ENCODE assay signal across 9 cellular contexts in genomic region chr4:15779789-15780188, GRCh38. TPM values are rescaled to one million over a fixed set of nuclear protein-coding genes. Genes with fewer than 3 reads are reported as not detected.
DNase-seq lines count a peak whose midpoint lies in the region; ATAC-seq, FAIRE-seq and TF ChIP-seq lines count a peak whose summit lies in the region.
"Had no signal": no experiment of that assay in that cellular context is flagged by ENCODE, and none has a peak within 500 bp of the region (broad histone marks: within the 10 kb centered on the region; RNA-seq: fewer than 3 reads in every experiment).

No MANE protein-coding gene starts in this region.

- ATAC-seq in GM12878, result no peak
- no peak for ATAC-seq in GM18909 (IDR thresholded peaks at IDR 0.05; ENCODE audit: poor library complexity, unreplicated experiment)
- ATAC-seq: HCT116 had no signal

- H3K79me2 ChIP-seq in ACC112 (ENCODE audit: control insufficient read depth, insufficient read depth, low read length, unreplicated experiment) (no peaks in the 10 kb centered on the region), GM12878 (ENCODE audit: control insufficient read depth, insufficient read depth, low read length) (no peaks in the 10 kb centered on the region; the same call in 1 of the 2 replicates)

- H3K9me3 ChIP-seq in GM12878 (replicated peaks; ENCODE audit: control insufficient read depth, insufficient read depth, low read length), result no peaks in the 10 kb centered on the region; the same call in 2 of the 3 replicates
- H3K9me3 ChIP-seq in mucosa of rectum (ENCODE audit: control insufficient read depth in 2 of 2, low read length in 2 of 2), result no peaks in the 10 kb centered on the region

- TF ChIP-seq EP300 in GM12878 (IDR thresholded peaks at IDR 0.05; ENCODE audit: borderline replicate concordance in 1 of 2, control insufficient read depth in 1 of 2, low read depth in 2 of 2, low read length in 2 of 2), result no peak

- H3K9ac ChIP-seq in GM12878 (ENCODE audit: control insufficient read depth, insufficient read depth, low read length) (peak overlapping the region; percentile 63; the same call in 1 of the 2 replicates), mucosa of rectum (ENCODE audit: low read depth in 1 of 2, low read length in 2 of 2) (peak overlapping the region in 1 of 2 donors; percentile 2)

- RAD21 ChIA-PET in GM12878 (lab: Charles Lee; ENCODE audit: unreplicated experiment), result interaction anchor here (0.7 to 5.3 kb wide), 12 partner anchors 10 to 176 kb away, joined by 3 to 30 read pairs (median 6); partner anchors contain the start of gene FAM200B

- H2AFZ ChIP-seq in ACC112 (ENCODE audit: low read length, unreplicated experiment), result no peak overlapping the region
- no peak overlapping the region for H2AFZ ChIP-seq in GM12878 (ENCODE audit: control insufficient read depth, low read depth, low read length)

- H4K20me1 ChIP-seq in GM12878 (ENCODE audit: control insufficient read depth, insufficient read depth), result no peaks in the 10 kb centered on the region

- 60% methylated on average over 1 of the region's 1 CpG for WGBS in GM12878 (ENCODE audit: insufficient coverage, insufficient replicate concordance, low lambda C conversion rate, missing lambda C conversion rate)

- H3K27ac ChIP-seq in ACC112 (ENCODE audit: low read depth, low read length) (no peak overlapping the region), HL-60 (replicated peaks) (peak overlapping the region; percentile 61), GM12878 (ENCODE audit: control insufficient read depth, insufficient read depth) (no peak overlapping the region), mucosa of rectum (ENCODE audit: low read depth in 2 of 2, low read length in 2 of 2) (no peak overlapping the region)

- no peak for FAIRE-seq in GM12878 (lab: Jason Lieb, UNC)

- TF ChIP-seq POLR2A in GM12878 (IDR thresholded peaks at IDR 0.05; ENCODE audit: low read depth, low read length), result no peak

- SMC1A ChIA-PET in GM12878 (lab: Charles Lee; ENCODE audit: uncharacterized antibody, unreplicated experiment), result interaction anchor here (0.6 to 5.7 kb wide), 17 partner anchors 9 to 135 kb away, joined by 3 to 31 read pairs (median 6); no protein-coding TSS in a partner anchor

- H3K27me3 ChIP-seq in ACC112 (ENCODE audit: insufficient read depth, low read length) (peaks cover 67% of the 10 kb centered on the region), HL-60 (ENCODE audit: insufficient read depth, poor library complexity, severe bottlenecking) (no peaks in the 10 kb centered on the region), GM12878 (replicated peaks in 1 of 2; ENCODE audit: control insufficient read depth in 2 of 2, insufficient read depth in 2 of 2, low read length in 1 of 2) (no peaks in the 10 kb centered on the region; a peak in 1 of 4 replicates), mucosa of rectum (ENCODE audit: control insufficient read depth in 2 of 2, insufficient read depth in 2 of 2, low read length in 2 of 2) (no peaks in the 10 kb centered on the region)

- H3K36me3 ChIP-seq in ACC112 (ENCODE audit: insufficient read depth, low read length) (no peaks in the 10 kb centered on the region), GM12878 (ENCODE audit: control insufficient read depth in 2 of 2, insufficient read depth in 2 of 2, low read length in 1 of 2) (no peaks in the 10 kb centered on the region), mucosa of rectum (ENCODE audit: control insufficient read depth in 2 of 2, insufficient read depth in 2 of 2, low read length in 2 of 2) (no peaks in the 10 kb centered on the region)

- DNase-seq in HL-60 (ENCODE audit: low read depth in 1 of 2, low spot score in 1 of 2) (peak in 1 of 2 experiments; percentile 44), GM12878 (ENCODE audit: low read depth, low spot score) (no peak), HEK293T (ENCODE audit: extremely low spot score) (no peak), LoVo (ENCODE audit: low spot score) (no peak), GDM1 (lab: John Stamatoyannopoulos, UW) (no peak)

- no peak for TF ChIP-seq RAD21 in GM12878 (IDR thresholded peaks at IDR 0.05; ENCODE audit: insufficient read depth, low read depth, low read length)

- H3K4me2 ChIP-seq in GM12878 (ENCODE audit: control insufficient read depth, insufficient read depth), result peak overlapping the region; percentile 77

- CTCF ChIA-PET in GM12878 (lab: Yijun Ruan, JAX), result interaction anchor here (0.6 to 8.6 kb wide), 16 partner anchors 8 to 866 kb away, joined by 3 to 96 read pairs (median 4); no protein-coding TSS in a partner anchor
- CTCF ChIA-PET in HEK293T (lab: Yijun Ruan, JAX), result no interaction called here

- in situ Hi-C loops in GM12878 (cut with MboI), result no loop called here

- H3K4me3 ChIP-seq in ACC112 (ENCODE audit: low read depth, low read length) (peak overlapping the region; percentile 77), HL-60 (replicated peaks; ENCODE audit: insufficient read depth, low read length) (peak overlapping the region; percentile 64), GM12878 (peak overlapping the region; percentile 72), mucosa of rectum (ENCODE audit: low read length in 2 of 2) (peak overlapping the region; percentile 62 to 70)

- POLR2A ChIA-PET in GM12878 (lab: Charles Lee) (interaction anchor here (0.7 to 3.7 kb wide), 6 partner anchors 9 to 24 kb away, joined by 3 to 28 read pairs (median 4); no protein-coding TSS in a partner anchor), HEK293T (lab: Yijun Ruan, JAX) (no interaction called here)

- no TSS peak for BruUV-seq in GM12878 (replicated peaks; lab: Mats Ljungman, UMichigan)

- intact Hi-C loops in GM12878 (cut with micrococcal nuclease; ENCODE audit: unreplicated experiment), result loop anchor here (2.0 to 10.0 kb wide), 5 partner anchors 23 to 775 kb away; partner anchors contain the start of genes CPEB2, FAM200B and FBXL5

- no peaks in the 10 kb centered on the region for H3K4me1 ChIP-seq in ACC112 (ENCODE audit: control insufficient read depth, insufficient read depth, low read length, unreplicated experiment)
- H3K4me1 ChIP-seq in GM12878 (ENCODE audit: control insufficient read depth, insufficient read depth, low read length), result peaks cover 47% of the 10 kb centered on the region
- peaks cover 5 to 11% of the 10 kb centered on the region in 2 donors for H3K4me1 ChIP-seq in mucosa of rectum (ENCODE audit: control insufficient read depth in 2 of 2, insufficient read depth in 2 of 2, low read length in 2 of 2)

- TF ChIP-seq CTCF in HL-60 (IDR thresholded peaks at IDR 0.05; ENCODE audit: insufficient read depth, low read length), result no peak
- TF ChIP-seq CTCF in GM12878 (IDR thresholded peaks at IDR 0.05 in 2 of 3, conservative IDR thresholded peaks at IDR 0.05 in 1 of 3; ENCODE audit: control insufficient read depth in 2 of 3, extremely low read depth in 1 of 3, insufficient read depth in 1 of 3, low read depth in 3 of 3, low read length in 3 of 3), result no peak

TF ChIP-seq in HEK293T, 16 proteins besides CTCF, POLR2A, EP300 and RAD21:
- TF ChIP-seq PKNOX1 (IDR thresholded peaks at IDR 0.05) (no peak), SP1 (IDR thresholded peaks at IDR 0.05) (no peak), TARDBP (IDR thresholded peaks at IDR 0.05) (no peak), SUZ12 (IDR thresholded peaks at IDR 0.05) (no peak), FOXM1 (IDR thresholded peaks at IDR 0.05; ENCODE audit: borderline replicate concordance) (no peak), HDGF (IDR thresholded peaks at IDR 0.05; ENCODE audit: borderline replicate concordance) (no peak), LEF1 (IDR thresholded peaks at IDR 0.05; ENCODE audit: borderline replicate concordance) (no peak), NFRKB (IDR thresholded peaks at IDR 0.05) (no peak), FOXK2 (IDR thresholded peaks at IDR 0.05) (no peak), ELF4 (IDR thresholded peaks at IDR 0.05) (no peak), CTBP1 (IDR thresholded peaks at IDR 0.05; ENCODE audit: borderline replicate concordance) (no peak), FOXA1 (IDR thresholded peaks at IDR 0.05) (no peak), L3MBTL2 (conservative IDR thresholded peaks at IDR 0.05) (no peak), ZNF384 (IDR thresholded peaks at IDR 0.05) (no peak), ARNT (IDR thresholded peaks at IDR 0.05) (no peak), BHLHE40 (IDR thresholded peaks at IDR 0.05; ENCODE audit: borderline replicate concordance) (no peak)

RNA-seq across cellular contexts. Expression of gene CD38, which starts 1.7 kb away (rescaled TPM):
- 191 and 195 TPM in 2 replicates for total RNA-seq in GM12878 (2013; cell fraction: nucleolus; rRNA removed)
- total RNA-seq in GM12878 (2014; rRNA removed) (9.0 and 13.0 TPM in 2 replicates), GM12878 (2014; rRNA removed; fragmentation: Illumina TruSeq; extraction: Trizol) (11.9 TPM in 2 replicates), GM12878 (2021) (18.0 and 19.0 TPM in 2 replicates)
- polyA plus RNA-seq in GM12878 (2011; ENCODE audit: low read depth), result 40.1 TPM
- polyA plus RNA-seq in GM12878 (2011; rRNA removed) (38.3 and 39.8 TPM in 2 replicates), GM12878 (2014; fragmentation: Illumina TruSeq; extraction: Trizol) (12.4 and 20.4 TPM in 2 replicates), GM12878 (2014; fragmentation: Nextera tagmentation; extraction: Ambion mirVana) (1 to 10 TPM; 3.5 to 4.8 TPM), GM12878 (2014; rRNA removed) (11.9 and 13.0 TPM in 2 replicates), GM12878 (2016; fragmentation: Nextera tagmentation; extraction: Ambion mirVana) (10 to 100 TPM; 16.0 to 19.4 TPM)
- polyA plus RNA-seq in GM12878 (2011; cell fraction: cytosol; rRNA removed), result 21.4 and 21.9 TPM in 2 replicates
- polyA plus RNA-seq in GM12878 (2011; cell fraction: nucleus; rRNA removed), result 50.6 and 53.0 TPM in 2 replicates
- polyA plus RNA-seq in GM12878 (2012), result 10.8 and 20.0 TPM in 2 replicates
- polyA minus RNA-seq in GM12878 (2011; rRNA and poly(A)+ RNA removed), result 37.9 and 44.6 TPM in 2 replicates
- 8.8 and 10.8 TPM in 2 replicates for polyA minus RNA-seq in GM12878 (2011; cell fraction: cytosol; rRNA and poly(A)+ RNA removed)
- 51.5 and 69.2 TPM in 2 replicates for polyA minus RNA-seq in GM12878 (2011; cell fraction: nucleus; rRNA and poly(A)+ RNA removed)
